ENCODE assay signal across 1 cellular context in genomic region chr2:133811409-133812125, GRCh38.
TF ChIP-seq lines count a peak whose summit lies in the region.

No MANE protein-coding gene starts in this region.

TF ChIP-seq in IMR-90, 13 proteins besides CTCF, POLR2A, EP300 and RAD21:
- TF ChIP-seq ELK1 (IDR thresholded peaks at IDR 0.05; ENCODE audit: borderline replicate concordance, low read depth, low read length) (no peak), CEBPB (IDR thresholded peaks at IDR 0.05; ENCODE audit: low read depth, low read length) (no peak), FOS (IDR thresholded peaks at IDR 0.05; ENCODE audit: low read depth, low read length) (no peak), USF2 (IDR thresholded peaks at IDR 0.05; ENCODE audit: low read depth, low read length) (no peak), CHD1 (IDR thresholded peaks at IDR 0.05; ENCODE audit: low read depth, low read length) (no peak), MAFK (IDR thresholded peaks at IDR 0.05; ENCODE audit: low read depth, low read length) (no peak), SMC3 (IDR thresholded peaks at IDR 0.05; ENCODE audit: low read depth, low read length) (no peak), NFE2L2 (IDR thresholded peaks at IDR 0.05; ENCODE audit: low read depth, low read length) (no peak)
